In genomic region chr6:122248844-122249243, GRCh38 we compare ENCODE assay signal across 21 cellular contexts.
A peak's percentile ranks its signal among the peaks of the same experiment; 100 is the strongest.
DNase-seq lines count a peak whose midpoint lies in the region; ATAC-seq, FAIRE-seq and TF ChIP-seq lines count a peak whose summit lies in the region.
"Had no signal": no experiment of that assay in that cellular context is flagged by ENCODE, and none has a peak within 500 bp of the region (broad histone marks: within the 10 kb centered on the region; RNA-seq: fewer than 3 reads in every experiment).

No MANE protein-coding gene starts in this region.

- no peak for DNase-seq in A549 (ENCODE audit: low read depth in 1 of 2, low spot score in 1 of 2)
- DNase-seq in IMR-90 = no peak
- DNase-seq in K562 (ENCODE audit: extremely low read depth in 1 of 4, low spot score in 3 of 4) = no peak
- no peak for DNase-seq in HT-29 (ENCODE audit: low spot score)
- no peak for DNase-seq in chondrocyte (ENCODE audit: low spot score)
- DNase-seq: 8988T; AML-193; Caco-2; Calu3; CD4-positive, alpha-beta T cell; CD8-positive, alpha-beta T cell; DMS79 treated with DMSO at 0.1 percent for 48 hours; GF-D8 had no signal

- H3K27me3 Mint-ChIP-seq in chondrocyte (ENCODE audit: low read depth) = peaks cover 11% of the 10 kb centered on the region
- H3K27me3 Mint-ChIP-seq: B cell; CD4-positive, alpha-beta T cell had no signal

- TF ChIP-seq POLR2A in A549 (IDR thresholded peaks at IDR 0.05; ENCODE audit: low read length) (no peak), IMR-90 (IDR thresholded peaks at IDR 0.05; ENCODE audit: low read depth, low read length) (no peak), K562 (conservative IDR thresholded peaks at IDR 0.05) (no peak)

- no peaks in the 10 kb centered on the region for H3K9me1 ChIP-seq in IMR-90 (ENCODE audit: insufficient read depth, low read length)
- H3K9me1 ChIP-seq in K562 (ENCODE audit: control insufficient read depth, insufficient read depth, low read length) = no peaks in the 10 kb centered on the region

- no peaks in the 10 kb centered on the region for H3K36me3 Mint-ChIP-seq in chondrocyte (ENCODE audit: low read depth)
- H3K36me3 Mint-ChIP-seq: CD8-positive, alpha-beta T cell had no signal

- no peak overlapping the region for H2AK9ac ChIP-seq in IMR-90 (replicated peaks; ENCODE audit: low read depth, low read length, poor library complexity)

- no peak overlapping the region for H2AK5ac ChIP-seq in IMR-90 (ENCODE audit: low read depth, low read length)

- TF ChIP-seq EP300 in A549 (IDR thresholded peaks at IDR 0.05) = no peak
- no peak for TF ChIP-seq EP300 in K562 (IDR thresholded peaks at IDR 0.05; ENCODE audit: low read length)

- H3K9me3 ChIP-seq in A549 = no peaks in the 10 kb centered on the region
- H3K9me3 ChIP-seq in IMR-90 (ENCODE audit: control insufficient read depth, insufficient read depth, low read length) = peaks cover 5% of the 10 kb centered on the region; the same call in 1 of the 2 replicates
- H3K9me3 ChIP-seq in K562 (replicated peaks; ENCODE audit: control insufficient read depth, insufficient read depth, low read depth, low read length) = no peaks in the 10 kb centered on the region
- H3K9me3 ChIP-seq: Caco-2 had no signal

- WGBS in A549 (ENCODE audit: missing lambda C conversion rate) = 0% methylated on average over 1 of the region's 1 CpG
- WGBS in IMR-90 (ENCODE audit: extremely low coverage in 2 of 2, insufficient read length in 1 of 2), 2 experiments = no CpG with 5 or more reads among the region's 1 CpG
- WGBS in K562 (ENCODE audit: insufficient coverage, low coverage, missing lambda C conversion rate) = 0% methylated on average over 1 of the region's 1 CpG

- no peak overlapping the region for H3K18ac ChIP-seq in IMR-90 (ENCODE audit: low read depth, low read length)

- no peaks in the 10 kb centered on the region for H3K79me1 ChIP-seq in IMR-90 (ENCODE audit: low read depth in 1 of 2, low read length in 2 of 2)

- H3K4me2 ChIP-seq in A549 (no peak overlapping the region), IMR-90 (ENCODE audit: low read depth, low read length) (no peak overlapping the region), K562 (ENCODE audit: insufficient read depth, low read length) (no peak overlapping the region)

- no peak overlapping the region for H4K91ac ChIP-seq in IMR-90 (ENCODE audit: insufficient read depth, low read depth, low read length)

- in situ Hi-C loops in IMR-90 (cut with MboI; ENCODE audit: low sequenced_read_pairs) = no loop called here
- in situ Hi-C loops in K562 (cut with MboI) = no loop called here

- H3K14ac ChIP-seq in IMR-90 (replicated peaks; ENCODE audit: low read depth, low read length) = no peak overlapping the region

- dilution Hi-C loops in IMR-90 (cut with HindIII; ENCODE audit: low sequenced_read_pairs, unreplicated experiment) = no loop called here

- TF ChIP-seq RAD21 in A549 (conservative IDR thresholded peaks at IDR 0.05 in 1 of 2, IDR thresholded peaks at IDR 0.05 in 1 of 2) (no peak), IMR-90 (IDR thresholded peaks at IDR 0.05; ENCODE audit: low read length) (no peak), K562 (CRISPR knock-in tag; conservative IDR thresholded peaks at IDR 0.05 in 1 of 2, IDR thresholded peaks at IDR 0.05 in 1 of 2) (no peak)

- H3K27ac ChIP-seq in A549 = no peak overlapping the region
- no peak overlapping the region for H3K27ac ChIP-seq in IMR-90 (ENCODE audit: insufficient read depth, low read length)
- H3K27ac ChIP-seq in K562 (ENCODE audit: extremely low read depth, low read depth, low read length) = no peak overlapping the region
- H3K27ac ChIP-seq: BLaER1 treated with 17β-estradiol and CSF1 and Interleukin-3, amounts not matched to agents 10 nM and 100 nM; C4-2B had no signal

- H2AFZ ChIP-seq in IMR-90 (replicated peaks; ENCODE audit: low read length, poor library complexity) (no peak overlapping the region), K562 (ENCODE audit: low read depth, low read length) (no peak overlapping the region)

- no peak overlapping the region for H3K27ac Mint-ChIP-seq in chondrocyte (ENCODE audit: unreplicated experiment)
- H3K27ac Mint-ChIP-seq: B cell; CD4-positive, alpha-beta T cell; CD8-positive, alpha-beta T cell had no signal

- no peak overlapping the region for H3K56ac ChIP-seq in IMR-90 (ENCODE audit: extremely low read depth, insufficient read depth, low read length)

- H3K27me3 ChIP-seq in IMR-90 (ENCODE audit: control insufficient read depth, insufficient read depth, low read length) = no peaks in the 10 kb centered on the region
- no peaks in the 10 kb centered on the region for H3K27me3 ChIP-seq in K562 (ENCODE audit: control insufficient read depth in 2 of 2, insufficient read depth in 2 of 2, low read length in 2 of 2)
- H3K27me3 ChIP-seq: BLaER1 treated with 17β-estradiol and CSF1 and Interleukin-3, amounts not matched to agents 10 nM and 100 nM had no signal

- CTCF ChIA-PET in A549 (lab: Yijun Ruan, JAX) = no interaction called here
- CTCF ChIA-PET in IMR-90 (lab: Yijun Ruan, JAX) = no interaction called here
- CTCF ChIA-PET in K562 (lab: Yijun Ruan, JAX; ENCODE audit: low intra/inter-chr PET ratio) = no interaction called here

- H3K9ac ChIP-seq in IMR-90 (ENCODE audit: low read depth, low read length) = no peak overlapping the region
- no peak overlapping the region for H3K9ac ChIP-seq in K562 (ENCODE audit: insufficient read depth in 1 of 2, low read depth in 2 of 2, low read length in 2 of 2)
- H3K9ac ChIP-seq: BLaER1 treated with 17β-estradiol and CSF1 and Interleukin-3, amounts not matched to agents 10 nM and 100 nM had no signal

- H4K5ac ChIP-seq in IMR-90 (ENCODE audit: low read depth, low read length) = no peak overlapping the region

- no peak overlapping the region for H3K23ac ChIP-seq in IMR-90 (ENCODE audit: low read depth, low read length)

- ATAC-seq in A549 (no peak), IMR-90 (ENCODE audit: low read depth) (no peak), K562 (no peak)
- ATAC-seq: CD8-positive, alpha-beta T cell had no signal

- no peaks in the 10 kb centered on the region for H3K4me1 ChIP-seq in A549
- H3K4me1 ChIP-seq in IMR-90 (ENCODE audit: control insufficient read depth, insufficient read depth, low read length) = no peaks in the 10 kb centered on the region
- H3K4me1 ChIP-seq in K562 (replicated peaks in 1 of 2; ENCODE audit: control insufficient read depth in 2 of 2, insufficient read depth in 2 of 2, low read length in 2 of 2) = no peaks in the 10 kb centered on the region
- H3K4me1 ChIP-seq: Caco-2 had no signal

- peaks cover 10% of the 10 kb centered on the region for H3K9me3 Mint-ChIP-seq in chondrocyte (ENCODE audit: low read depth)

- FAIRE-seq in A549 (lab: Jason Lieb, UNC) (no peak), K562 (lab: Jason Lieb, UNC) (no peak)
- FAIRE-seq: A204.1, D721Med, G401.6, GM12891, GM19239 had no signal

- H2BK5ac ChIP-seq in IMR-90 (ENCODE audit: low read depth, low read length, poor library complexity, severe bottlenecking) = no peak overlapping the region

- H2BK20ac ChIP-seq in IMR-90 (ENCODE audit: low read depth, low read length) = no peak overlapping the region

- no peak overlapping the region for H3K4ac ChIP-seq in IMR-90 (ENCODE audit: low read depth, low read length)

- TF ChIP-seq CTCF in A549 (IDR thresholded peaks at IDR 0.05) (no peak), IMR-90 (conservative IDR thresholded peaks at IDR 0.05; ENCODE audit: low read depth, low read length) (no peak), K562 (IDR thresholded peaks at IDR 0.05 in 2 of 3, conservative IDR thresholded peaks at IDR 0.05 in 1 of 3; ENCODE audit: insufficient read depth in 2 of 3, low read depth in 1 of 3, low read length in 3 of 3) (no peak), chondrocyte (IDR thresholded peaks at IDR 0.05) (no peak)

- intact Hi-C loops in IMR-90 (cut with micrococcal nuclease) (no loop called here), K562 (cut with micrococcal nuclease) (no loop called here)

- H4K20me1 ChIP-seq in IMR-90 (ENCODE audit: insufficient read depth, low read length) = no peaks in the 10 kb centered on the region
- H4K20me1 ChIP-seq in K562 (replicated peaks; ENCODE audit: control insufficient read depth, insufficient read depth, low read length) = no peaks in the 10 kb centered on the region
- H4K20me1 ChIP-seq: BLaER1 treated with 17β-estradiol and CSF1 and Interleukin-3, amounts not matched to agents 10 nM and 100 nM had no signal

- H2BK120ac ChIP-seq in IMR-90 (ENCODE audit: low read depth, low read length) = no peak overlapping the region

- H3K36me3 ChIP-seq in IMR-90 (ENCODE audit: control insufficient read depth, insufficient read depth, low read length) (no peaks in the 10 kb centered on the region), K562 (ENCODE audit: control insufficient read depth, insufficient read depth, low read length) (no peaks in the 10 kb centered on the region)
- H3K36me3 ChIP-seq: BLaER1 treated with 17β-estradiol and CSF1 and Interleukin-3, amounts not matched to agents 10 nM and 100 nM had no signal

- POLR2A ChIA-PET in A549 (lab: Yijun Ruan, JAX) = no interaction called here
- POLR2A ChIA-PET in IMR-90 (lab: Charles Lee; ENCODE audit: unreplicated experiment) = no interaction called here
- POLR2A ChIA-PET in K562 (lab: Yijun Ruan, JAX) = no interaction called here

- BruUV-seq in IMR-90 (replicated peaks; lab: Mats Ljungman, UMichigan) (no TSS peak), K562 (replicated peaks; lab: Mats Ljungman, UMichigan) (no TSS peak)

- H2BK15ac ChIP-seq in IMR-90 (ENCODE audit: low read depth, low read length) = no peak overlapping the region

- H3K4me3 ChIP-seq in A549 (no peak overlapping the region), IMR-90 (ENCODE audit: insufficient read depth, low read depth, low read length) (no peak overlapping the region), K562 (no peak overlapping the region)

- no peaks in the 10 kb centered on the region for H3K4me1 Mint-ChIP-seq in chondrocyte (ENCODE audit: low read depth)
- H3K4me1 Mint-ChIP-seq: B cell had no signal

- H3K79me2 ChIP-seq in K562 (ENCODE audit: control insufficient read depth, insufficient read depth, low read length) = no peaks in the 10 kb centered on the region

- H4K8ac ChIP-seq in IMR-90 (ENCODE audit: low read depth in 2 of 2, low read length in 2 of 2) = no peak overlapping the region

- H3K4me3 Mint-ChIP-seq in chondrocyte (ENCODE audit: unreplicated experiment) = no peak overlapping the region
- H3K4me3 Mint-ChIP-seq: B cell; CD4-positive, alpha-beta T cell; CD8-positive, alpha-beta T cell had no signal

TF ChIP-seq in A549, 52 proteins besides CTCF, POLR2A, EP300 and RAD21:
- TF ChIP-seq MAFK (IDR thresholded peaks at IDR 0.05; ENCODE audit: partially characterized antibody) (peak; percentile 64), RNF2 (IDR thresholded peaks at IDR 0.05; ENCODE audit: borderline replicate concordance, low read depth) (no peak)
TF ChIP-seq in A549: peak in this region for 1.

TF ChIP-seq in IMR-90, 13 proteins besides CTCF, POLR2A, EP300 and RAD21 (continues in another document):
- TF ChIP-seq MAFK (IDR thresholded peaks at IDR 0.05; ENCODE audit: low read depth, low read length) = peak; percentile 77

TF ChIP-seq in K562, 482 proteins besides CTCF, POLR2A, EP300 and RAD21 (continues in another document):
- TF ChIP-seq THRAP3 (IDR thresholded peaks at IDR 0.05; ENCODE audit: borderline replicate concordance) (no peak), ZNF76 (CRISPR knock-in tag; IDR thresholded peaks at IDR 0.05; ENCODE audit: borderline replicate concordance) (no peak), GATA2 (CRISPR knock-in tag; IDR thresholded peaks at IDR 0.05) (no peak), ZNF316 (IDR thresholded peaks at IDR 0.05) (peak; percentile 77)

Comparison
In these comparisons a context has a peak if more than half of its experiments do, and no peak if none do; other contexts are left out.
1. Of the 35 proteins assayed by ChIP-seq in both K562 and A549: peak only in K562: none; only in A549: none; in both: MAFK; in neither: 34.